Comparison of ENCODE assay signal across 10 cellular contexts in the genomic region with DNA sequence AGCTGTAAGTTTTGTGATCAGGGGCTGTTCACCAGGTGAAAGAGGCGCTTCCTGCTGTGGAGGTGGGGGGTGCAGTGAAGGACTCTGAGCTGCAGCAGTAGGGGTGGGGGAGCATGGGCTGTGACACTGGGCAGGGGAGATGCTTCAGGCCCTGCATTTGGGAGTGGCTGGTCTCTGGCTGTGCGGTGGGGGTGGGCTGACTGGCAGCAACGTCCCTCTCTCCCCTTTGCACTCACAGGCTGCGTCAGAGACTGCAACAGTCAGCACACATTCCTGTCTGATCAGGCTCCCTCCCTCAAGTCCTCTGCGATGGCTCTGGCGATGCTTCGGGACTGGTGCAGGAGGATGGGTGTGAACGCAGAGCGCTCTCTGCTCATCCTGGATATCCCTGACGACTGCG. TPM values are rescaled to one million over a fixed set of nuclear protein-coding genes. Genes with fewer than 3 reads are reported as not detected.
A peak's percentile ranks its signal among the peaks of the same experiment; 100 is the strongest.
DNase-seq lines count a peak whose midpoint lies in the region; ATAC-seq, FAIRE-seq and TF ChIP-seq lines count a peak whose summit lies in the region.
"Not testable (repeated sequence)": the region's sequence is repeated elsewhere in the genome, so short reads cannot be mapped to it uniquely, and the experiment has no call there.
"Had no signal": no experiment of that assay in that cellular context is flagged by ENCODE, and none has a peak within 500 bp of the region (broad histone marks: within the 10 kb centered on the region; RNA-seq: fewer than 3 reads in every experiment).

No MANE protein-coding gene starts in this region.

- H3K9me3 Mint-ChIP-seq in astrocyte (ENCODE audit: unreplicated experiment): not testable (repeated sequence)

- H3K27me3 Mint-ChIP-seq in astrocyte (ENCODE audit: low read depth, unreplicated experiment): not testable (repeated sequence)

- TF ChIP-seq CTCF in astrocyte (IDR thresholded peaks at IDR 0.05; ENCODE audit: insufficient read depth, low read depth, low read length); bronchial epithelial cell (IDR thresholded peaks at IDR 0.05; ENCODE audit: insufficient read depth, low read length, severe bottlenecking); foreskin keratinocyte (conservative IDR thresholded peaks at IDR 0.05): not testable (repeated sequence)

- not testable (repeated sequence) for H3K79me2 ChIP-seq in astrocyte (ENCODE audit: insufficient read depth, low read length)

- not testable (repeated sequence) for H3K4me1 Mint-ChIP-seq in astrocyte (ENCODE audit: low read depth, unreplicated experiment)

- H3K9me3 ChIP-seq in astrocyte (ENCODE audit: insufficient read depth, low read depth, low read length); effector memory CD4-positive, alpha-beta T cell (ENCODE audit: control insufficient read depth, low read length): not testable (repeated sequence)

- not testable (repeated sequence) for H3K4me3 Mint-ChIP-seq in astrocyte (ENCODE audit: unreplicated experiment)

- H3K36me3 Mint-ChIP-seq in astrocyte (ENCODE audit: low read depth, unreplicated experiment): not testable (repeated sequence)

- not testable (repeated sequence) for DNase-seq in GM18507 (ENCODE audit: extremely low spot score, insufficient read length, low read depth); astrocyte (ENCODE audit: low read depth); bronchial epithelial cell (ENCODE audit: low read depth); foreskin keratinocyte
- DNase-seq in H7: peak; percentile 24
- DNase-seq in effector memory CD4-positive, alpha-beta T cell: peak in 2 of 3 donors; percentile 3 to 7

- ATAC-seq in foreskin keratinocyte: peak; percentile 18

- H3K27ac ChIP-seq in astrocyte (ENCODE audit: low read depth, low read length); effector memory CD4-positive, alpha-beta T cell (ENCODE audit: insufficient read depth, low read length, poor library complexity, severe bottlenecking); foreskin keratinocyte: not testable (repeated sequence)

- not testable (repeated sequence) for H3K4me2 ChIP-seq in astrocyte (ENCODE audit: low read length)

- H3K36me3 ChIP-seq in H7 (replicated peaks; ENCODE audit: control insufficient read depth, insufficient read depth, low read length); astrocyte (ENCODE audit: insufficient read depth, low read length); bronchial epithelial cell (ENCODE audit: control insufficient read depth, insufficient read depth, low read length); effector memory CD4-positive, alpha-beta T cell (ENCODE audit: control insufficient read depth, insufficient read depth, low read length): not testable (repeated sequence)

- not testable (repeated sequence) for H3K27ac Mint-ChIP-seq in astrocyte (ENCODE audit: unreplicated experiment)

- H3K27me3 ChIP-seq in H7 (ENCODE audit: control insufficient read depth, insufficient read depth, low read length); astrocyte (ENCODE audit: insufficient read depth, low read length); bronchial epithelial cell (ENCODE audit: control insufficient read depth, insufficient read depth, low read length); effector memory CD4-positive, alpha-beta T cell (replicated peaks; ENCODE audit: control insufficient read depth, insufficient read depth, low read length, poor library complexity, severe bottlenecking); foreskin keratinocyte: not testable (repeated sequence)

- H2AFZ ChIP-seq in astrocyte (ENCODE audit: low read depth, low read length): not testable (repeated sequence)

- H4K20me1 ChIP-seq in astrocyte (ENCODE audit: insufficient read depth, low read length): not testable (repeated sequence)

- H3K4me3 ChIP-seq in H7 (ENCODE audit: insufficient read depth, low read depth, low read length); astrocyte (ENCODE audit: insufficient read depth, low read depth, low read length); bronchial epithelial cell (ENCODE audit: low read depth, low read length); effector memory CD4-positive, alpha-beta T cell (ENCODE audit: insufficient read depth, low read depth, low read length, poor library complexity, severe bottlenecking): not testable (repeated sequence)

- not testable (repeated sequence) for H3K4me1 ChIP-seq in astrocyte (ENCODE audit: insufficient read depth, low read length); effector memory CD4-positive, alpha-beta T cell (ENCODE audit: control insufficient read depth, insufficient read depth, low read length, poor library complexity, severe bottlenecking); foreskin keratinocyte

- not testable (repeated sequence) for H3K9ac ChIP-seq in astrocyte (ENCODE audit: low read length)

- FAIRE-seq in GM18507 (lab: Jason Lieb, UNC): peak; percentile 55
- FAIRE-seq in astrocyte (lab: Jason Lieb, UNC): peak; percentile 73
- FAIRE-seq in bronchial epithelial cell (lab: Jason Lieb, UNC): peak; percentile 86

RNA-seq across cellular contexts. Expression of a gene that starts 27.8 kb away (rescaled TPM):
- total RNA-seq in H7 (2014; rRNA removed; shearing (Covaris generic)): 5.2 and 9.2 TPM in 2 replicates
- total RNA-seq in astrocyte (0.82 and 0.93 TPM in 2 replicates), bronchial epithelial cell (under 0.01 TPM in 1 of 2 replicates, not detected in the other), foreskin keratinocyte (not detected in 2 replicates)
- 0.01 and 0.03 TPM in 2 replicates for polyA plus RNA-seq in foreskin keratinocyte
- total RNA-seq: Caco-2, Calu3 had no signal

RNA-seq across cellular contexts. Expression of a gene that starts 34.6 kb away (rescaled TPM):
- 0.22 TPM in 1 of 2 replicates, not detected in the other for total RNA-seq in H7 (2014; rRNA removed; shearing (Covaris generic))
- not detected in 2 replicates for total RNA-seq in astrocyte
- not detected in 2 replicates for total RNA-seq in bronchial epithelial cell
- not detected in 2 replicates for total RNA-seq in foreskin keratinocyte
- polyA plus RNA-seq in foreskin keratinocyte: not detected in 2 replicates
- total RNA-seq: Caco-2; Calu3; CD8-positive, alpha-beta T cell had no signal
- polyA plus RNA-seq: BJ had no signal

RNA-seq across cellular contexts. Expression of a gene that starts 43.8 kb away (rescaled TPM):
- total RNA-seq in H7 (2014; rRNA removed; shearing (Covaris generic)): 7.5 and 9.8 TPM in 2 replicates
- total RNA-seq in astrocyte: 1.9 and 2.0 TPM in 2 replicates
- total RNA-seq in bronchial epithelial cell: 0.53 and 0.77 TPM in 2 replicates
- 0.32 and 0.75 TPM in 2 replicates for total RNA-seq in foreskin keratinocyte
- polyA plus RNA-seq in foreskin keratinocyte: 0.37 and 0.64 TPM in 2 replicates
- total RNA-seq: Caco-2 had no signal
